Comparison of ENCODE assay signal across 10 cellular contexts in genomic region chr15:33675246-33675645, GRCh38.
DNase-seq lines count a peak whose midpoint lies in the region; ATAC-seq and TF ChIP-seq lines count a peak whose summit lies in the region.
"Had no signal": no experiment of that assay in that cellular context is flagged by ENCODE, and none has a peak within 500 bp of the region (broad histone marks: within the 10 kb centered on the region; RNA-seq: fewer than 3 reads in every experiment).

No MANE protein-coding gene starts in this region.

- CTCF ChIA-PET in RWPE1 (lab: Yijun Ruan, JAX) = interaction anchor here (0.6 to 2.3 kb wide), 5 partner anchors 23 to 418 kb away, joined by 3 to 7 read pairs (median 3); no protein-coding TSS in a partner anchor
- CTCF ChIA-PET in Caco-2 (lab: Charles Lee) = interaction anchor here (0.6 kb wide), 1 partner anchor 289 kb away, joined by 3 read pairs; no protein-coding TSS in a partner anchor

- H3K27me3 ChIP-seq in Caco-2 (replicated peaks; ENCODE audit: control insufficient read depth, insufficient read depth, low read length) = no peaks in the 10 kb centered on the region; the same call in 1 of the 2 replicates
- H3K27me3 ChIP-seq in vagina = no peaks in the 10 kb centered on the region

- no peaks in the 10 kb centered on the region for H3K9me3 ChIP-seq in Caco-2
- H3K9me3 ChIP-seq in vagina = no peaks in the 10 kb centered on the region

- H3K36me3 ChIP-seq in Caco-2 (ENCODE audit: control insufficient read depth, insufficient read depth, low read length) (no peaks in the 10 kb centered on the region), vagina (no peaks in the 10 kb centered on the region)

- no peak for TF ChIP-seq POLR2A in vagina (IDR thresholded peaks at IDR 0.05)

- intact Hi-C loops in Caco-2 (cut with micrococcal nuclease; ENCODE audit: unreplicated experiment) = no loop called here
- intact Hi-C loops in vagina (cut with DNase I) = no loop called here

- no TSS peak for BruUV-seq in Caco-2 (replicated peaks; lab: Mats Ljungman, UMichigan)

- H3K36me3 Mint-ChIP-seq in Caco-2 (ENCODE audit: insufficient read depth, unreplicated experiment) = no peaks in the 10 kb centered on the region

- ATAC-seq in HG03521 (IDR thresholded peaks at IDR 0.05; ENCODE audit: unreplicated experiment) = no peak
- ATAC-seq in HG03097 (IDR thresholded peaks at IDR 0.05; ENCODE audit: low FRiP score, unreplicated experiment) = no peak
- ATAC-seq: activated T-cell treated with anti-CD3 and anti-CD28 coated beads, Interleukin-2, amount 50 U/mL, for 72 hours had no signal

- H3K27ac ChIP-seq in C4-2B (no peak overlapping the region), RWPE1 (no peak overlapping the region), vagina (no peak overlapping the region)

- H3K4me1 Mint-ChIP-seq in Caco-2 (ENCODE audit: low read depth, unreplicated experiment) = no peaks in the 10 kb centered on the region

- H3K27me3 Mint-ChIP-seq in Caco-2 (ENCODE audit: insufficient read depth, unreplicated experiment) = peaks cover 26% of the 10 kb centered on the region

- H3K4me1 ChIP-seq in Caco-2 (no peaks in the 10 kb centered on the region), vagina (no peaks in the 10 kb centered on the region)

- TF ChIP-seq CTCF in C4-2B (conservative IDR thresholded peaks at IDR 0.05) (peak; percentile 75), RWPE1 (conservative IDR thresholded peaks at IDR 0.05; ENCODE audit: low read depth) (peak; percentile 25; the same call in 1 of the 2 replicates), Caco-2 (IDR thresholded peaks at IDR 0.05; ENCODE audit: insufficient read depth in 1 of 2, low read depth in 1 of 2, low read length in 1 of 2, severe bottlenecking in 1 of 2, unreplicated experiment in 1 of 2) (no peak), vagina (IDR thresholded peaks at IDR 0.05) (no peak)

- H3K27ac Mint-ChIP-seq in Caco-2 (ENCODE audit: unreplicated experiment) = no peak overlapping the region
- H3K27ac Mint-ChIP-seq: activated T-cell treated with anti-CD3 and anti-CD28 coated beads, Interleukin-2, amount 50 U/mL, for 72 hours had no signal

- H3K9me3 Mint-ChIP-seq in Caco-2 (ENCODE audit: unreplicated experiment) = no peaks in the 10 kb centered on the region
- H3K9me3 Mint-ChIP-seq: activated T-cell treated with anti-CD3 and anti-CD28 coated beads, Interleukin-2, amount 50 U/mL, for 72 hours had no signal

- H3K4me3 ChIP-seq in Caco-2 (ENCODE audit: low read depth, low read length) (no peak overlapping the region), vagina (no peak overlapping the region)

- peak; percentile 8 for DNase-seq in HCEC 1CT
- DNase-seq in RWPE1 (ENCODE audit: low spot score) = peak; percentile 49
- peak; percentile 54 for DNase-seq in iPS-NIHi7 (ENCODE audit: extremely low spot score)
- no peak for DNase-seq in Caco-2
- no peak for DNase-seq in vagina (ENCODE audit: extremely low spot score in 2 of 2)
- DNase-seq: occipital lobe had no signal

- no peak overlapping the region for H3K4me3 Mint-ChIP-seq in Caco-2 (ENCODE audit: unreplicated experiment)
- H3K4me3 Mint-ChIP-seq: activated T-cell treated with anti-CD3 and anti-CD28 coated beads, Interleukin-2, amount 50 U/mL, for 72 hours had no signal

- POLR2A ChIA-PET in RWPE1 (lab: Yijun Ruan, JAX; ENCODE audit: low non-redundant PET) (no interaction called here), Caco-2 (lab: Charles Lee) (no interaction called here)

Comparison
In these comparisons a context has a peak if more than half of its experiments do, and no peak if none do; other contexts are left out.
1. CTCF ChIP-seq: peak in C4-2B (single experiment) and RWPE1 (single experiment); none in Caco-2 (0 of 2) and vagina (0 of 3).
2. DNase-seq: peak in HCEC 1CT (single experiment), RWPE1 (single experiment) and iPS-NIHi7 (single experiment); none in Caco-2 (0 of 2) and vagina (0 of 2).